In the genomic region with DNA sequence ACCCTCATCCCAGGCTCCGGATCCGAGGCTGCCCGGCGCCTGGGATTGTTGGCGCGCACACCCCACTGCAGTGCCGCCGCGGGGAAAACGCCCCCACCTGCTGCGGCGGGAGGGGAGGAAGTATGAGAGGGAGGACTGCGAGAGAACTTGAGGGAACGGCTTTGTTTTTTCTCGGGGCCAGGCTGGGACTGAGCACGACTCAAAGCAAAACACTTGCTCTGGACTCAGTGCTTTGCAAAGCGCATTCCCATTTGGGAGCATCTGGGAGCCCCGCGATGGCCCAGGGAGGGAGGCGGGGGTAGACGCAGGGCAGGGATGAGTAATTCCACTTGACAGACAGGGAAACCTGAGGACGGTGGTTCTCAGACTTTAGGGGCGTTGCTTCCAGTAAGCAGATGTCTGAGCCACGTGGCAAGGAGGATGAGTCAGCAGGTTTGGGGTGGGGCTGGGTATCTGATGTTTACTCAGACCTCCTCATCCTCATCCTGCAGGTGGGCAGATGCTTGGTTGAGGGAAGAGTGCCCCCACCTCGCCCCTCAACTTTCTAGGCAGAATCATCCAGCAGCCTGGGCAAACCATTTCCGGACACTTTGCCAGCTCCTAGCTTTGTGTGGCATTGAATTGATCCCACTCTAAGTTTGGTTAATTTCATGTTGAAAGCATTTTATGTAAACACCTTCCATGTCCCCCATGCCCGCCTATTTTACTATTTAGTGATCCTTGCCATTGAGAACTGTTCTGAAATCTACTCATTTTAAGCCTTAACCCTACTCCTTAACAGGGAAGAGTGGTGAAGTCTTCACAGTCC, we compare ENCODE assay signal across 1 cellular context.
TF ChIP-seq lines count a peak whose summit lies in the region.

No MANE protein-coding gene starts in this region.

TF ChIP-seq in HepG2, 621 proteins besides CTCF, POLR2A, EP300 and RAD21:
- TF ChIP-seq, protein P1, sequence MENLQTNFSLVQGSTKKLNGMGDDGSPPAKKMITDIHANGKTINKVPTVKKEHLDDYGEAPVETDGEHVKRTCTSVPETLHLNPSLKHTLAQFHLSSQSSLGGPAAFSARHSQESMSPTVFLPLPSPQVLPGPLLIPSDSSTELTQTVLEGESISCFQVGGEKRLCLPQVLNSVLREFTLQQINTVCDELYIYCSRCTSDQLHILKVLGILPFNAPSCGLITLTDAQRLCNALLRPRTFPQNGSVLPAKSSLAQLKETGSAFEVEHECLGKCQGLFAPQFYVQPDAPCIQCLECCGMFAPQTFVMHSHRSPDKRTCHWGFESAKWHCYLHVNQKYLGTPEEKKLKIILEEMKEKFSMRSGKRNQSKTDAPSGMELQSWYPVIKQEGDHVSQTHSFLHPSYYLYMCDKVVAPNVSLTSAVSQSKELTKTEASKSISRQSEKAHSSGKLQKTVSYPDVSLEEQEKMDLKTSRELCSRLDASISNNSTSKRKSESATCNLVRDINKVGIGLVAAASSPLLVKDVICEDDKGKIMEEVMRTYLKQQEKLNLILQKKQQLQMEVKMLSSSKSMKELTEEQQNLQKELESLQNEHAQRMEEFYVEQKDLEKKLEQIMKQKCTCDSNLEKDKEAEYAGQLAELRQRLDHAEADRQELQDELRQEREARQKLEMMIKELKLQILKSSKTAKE (CRISPR knock-in tag; IDR thresholded peaks at IDR 0.05; ENCODE audit: borderline replicate concordance): no peak
- TF ChIP-seq MTA3 (CRISPR knock-in tag; IDR thresholded peaks at IDR 0.05): no peak
- TF ChIP-seq, protein P2, sequence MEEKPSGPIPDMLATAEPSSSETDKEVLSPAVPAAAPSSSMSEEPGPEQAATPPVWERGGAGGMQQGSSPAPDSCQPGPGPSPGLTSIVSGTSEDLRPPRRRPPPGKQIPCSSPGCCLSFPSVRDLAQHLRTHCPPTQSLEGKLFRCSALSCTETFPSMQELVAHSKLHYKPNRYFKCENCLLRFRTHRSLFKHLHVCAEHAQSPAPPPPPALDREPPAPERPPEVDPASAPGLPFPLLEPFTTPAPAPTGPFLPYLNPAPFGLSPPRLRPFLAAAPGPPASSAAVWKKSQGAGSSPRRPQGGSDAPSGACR (CRISPR knock-in tag; IDR thresholded peaks at IDR 0.05): no peak
- no peak for TF ChIP-seq ZNF563 (CRISPR knock-in tag; IDR thresholded peaks at IDR 0.05)
- TF ChIP-seq MEIS2 (CRISPR knock-in tag; IDR thresholded peaks at IDR 0.05): no peak
- TF ChIP-seq, protein P3, sequence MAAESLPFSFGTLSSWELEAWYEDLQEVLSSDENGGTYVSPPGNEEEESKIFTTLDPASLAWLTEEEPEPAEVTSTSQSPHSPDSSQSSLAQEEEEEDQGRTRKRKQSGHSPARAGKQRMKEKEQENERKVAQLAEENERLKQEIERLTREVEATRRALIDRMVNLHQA (CRISPR knock-in tag; IDR thresholded peaks at IDR 0.05): no peak
- peak; percentile 49; the same call in 1 of the 2 replicates for TF ChIP-seq NFE2L2 (IDR thresholded peaks at IDR 0.05; ENCODE audit: low read length)
- no peak for TF ChIP-seq ZNF329 (CRISPR knock-in tag; IDR thresholded peaks at IDR 0.05; ENCODE audit: low read depth)
- TF ChIP-seq NRL (CRISPR knock-in tag; IDR thresholded peaks at IDR 0.05; ENCODE audit: borderline replicate concordance): no peak
- TF ChIP-seq ZNF790 (CRISPR knock-in tag; IDR thresholded peaks at IDR 0.05; ENCODE audit: borderline replicate concordance): no peak
- TF ChIP-seq, protein P4, sequence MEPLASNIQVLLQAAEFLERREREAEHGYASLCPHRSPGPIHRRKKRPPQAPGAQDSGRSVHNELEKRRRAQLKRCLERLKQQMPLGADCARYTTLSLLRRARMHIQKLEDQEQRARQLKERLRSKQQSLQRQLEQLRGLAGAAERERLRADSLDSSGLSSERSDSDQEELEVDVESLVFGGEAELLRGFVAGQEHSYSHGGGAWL (CRISPR knock-in tag; IDR thresholded peaks at IDR 0.05): no peak
- TF ChIP-seq MAFF (IDR thresholded peaks at IDR 0.05; ENCODE audit: low read depth, low read length): peak; percentile 21; the same call in 1 of the 2 replicates
- no peak for TF ChIP-seq MXI1 (IDR thresholded peaks at IDR 0.05; ENCODE audit: borderline replicate concordance, low read depth, low read length)
- TF ChIP-seq GPN1 (CRISPR knock-in tag; IDR thresholded peaks at IDR 0.05; ENCODE audit: borderline replicate concordance): no peak
- TF ChIP-seq MAFK (conservative IDR thresholded peaks at IDR 0.05 in 1 of 2, IDR thresholded peaks at IDR 0.05 in 1 of 2; ENCODE audit: low read length in 2 of 2): peak; percentile 35 to 53
- TF ChIP-seq ATM (IDR thresholded peaks at IDR 0.05; ENCODE audit: borderline replicate concordance): no peak
- TF ChIP-seq, protein P5, sequence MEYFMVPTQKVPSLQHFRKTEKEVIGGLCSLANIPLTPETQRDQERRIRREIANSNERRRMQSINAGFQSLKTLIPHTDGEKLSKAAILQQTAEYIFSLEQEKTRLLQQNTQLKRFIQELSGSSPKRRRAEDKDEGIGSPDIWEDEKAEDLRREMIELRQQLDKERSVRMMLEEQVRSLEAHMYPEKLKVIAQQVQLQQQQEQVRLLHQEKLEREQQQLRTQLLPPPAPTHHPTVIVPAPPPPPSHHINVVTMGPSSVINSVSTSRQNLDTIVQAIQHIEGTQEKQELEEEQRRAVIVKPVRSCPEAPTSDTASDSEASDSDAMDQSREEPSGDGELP (IDR thresholded peaks at IDR 0.05; ENCODE audit: borderline replicate concordance, low read depth): no peak
- TF ChIP-seq, protein P6, sequence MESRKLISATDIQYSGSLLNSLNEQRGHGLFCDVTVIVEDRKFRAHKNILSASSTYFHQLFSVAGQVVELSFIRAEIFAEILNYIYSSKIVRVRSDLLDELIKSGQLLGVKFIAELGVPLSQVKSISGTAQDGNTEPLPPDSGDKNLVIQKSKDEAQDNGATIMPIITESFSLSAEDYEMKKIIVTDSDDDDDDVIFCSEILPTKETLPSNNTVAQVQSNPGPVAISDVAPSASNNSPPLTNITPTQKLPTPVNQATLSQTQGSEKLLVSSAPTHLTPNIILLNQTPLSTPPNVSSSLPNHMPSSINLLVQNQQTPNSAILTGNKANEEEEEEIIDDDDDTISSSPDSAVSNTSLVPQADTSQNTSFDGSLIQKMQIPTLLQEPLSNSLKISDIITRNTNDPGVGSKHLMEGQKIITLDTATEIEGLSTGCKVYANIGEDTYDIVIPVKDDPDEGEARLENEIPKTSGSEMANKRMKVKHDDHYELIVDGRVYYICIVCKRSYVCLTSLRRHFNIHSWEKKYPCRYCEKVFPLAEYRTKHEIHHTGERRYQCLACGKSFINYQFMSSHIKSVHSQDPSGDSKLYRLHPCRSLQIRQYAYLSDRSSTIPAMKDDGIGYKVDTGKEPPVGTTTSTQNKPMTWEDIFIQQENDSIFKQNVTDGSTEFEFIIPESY (CRISPR knock-in tag; IDR thresholded peaks at IDR 0.05): no peak
- TF ChIP-seq FOSL2 (CRISPR knock-in tag; IDR thresholded peaks at IDR 0.05): peak; percentile 19; the same call in 1 of the 2 replicates
